ENCODE assay signal across 8 cellular contexts in the genomic region with DNA sequence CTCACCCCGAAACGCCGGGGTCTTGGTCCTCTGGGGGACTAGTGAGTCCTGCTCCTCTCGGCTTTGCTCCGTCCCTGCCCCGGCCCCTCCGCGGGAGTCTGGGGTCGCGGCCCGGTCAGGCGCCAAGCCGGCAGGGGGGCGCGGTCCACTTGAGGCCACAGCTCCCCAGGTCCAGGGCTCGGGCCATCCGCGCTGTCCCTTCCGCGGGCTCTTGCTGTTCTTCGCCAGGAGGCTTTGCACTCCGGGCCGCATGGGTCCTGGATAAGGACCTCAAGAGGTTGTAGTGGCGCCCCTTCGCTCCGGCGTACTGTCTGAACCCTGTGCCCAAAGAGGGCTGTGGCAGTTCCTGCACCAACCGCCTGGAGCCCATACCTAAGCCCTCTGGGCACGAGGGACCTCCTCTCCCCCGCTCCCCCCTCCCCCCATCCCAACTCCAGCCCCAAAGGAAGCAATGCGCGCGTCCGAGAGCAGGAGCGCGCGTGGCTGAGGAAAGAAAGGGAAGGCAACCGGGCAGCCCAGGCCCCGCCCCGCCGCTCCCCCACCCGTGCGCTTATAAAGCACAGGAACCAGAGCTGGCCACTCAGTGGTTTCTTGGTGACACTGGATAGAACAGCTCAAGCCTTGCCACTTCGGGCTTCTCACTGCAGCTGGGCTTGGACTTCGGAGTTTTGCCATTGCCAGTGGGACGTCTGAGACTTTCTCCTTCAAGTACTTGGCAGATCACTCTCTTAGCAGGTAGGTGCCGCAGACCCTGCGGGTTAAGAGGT. TPM values are rescaled to one million over a fixed set of nuclear protein-coding genes. Genes with fewer than 3 reads are reported as not detected.
A peak's percentile ranks its signal among the peaks of the same experiment; 100 is the strongest.
DNase-seq lines count a peak whose midpoint lies in the region; ATAC-seq and TF ChIP-seq lines count a peak whose summit lies in the region.

TSS of gene ADM (plus strand) at position 579 of the 767 bp plus-strand sequence. CDS start 628 bp downstream, outside the sequence.

- H3K4me1 ChIP-seq in neural progenitor cell = peaks cover 38% of the 10 kb centered on the region

- H3K27ac ChIP-seq in neural progenitor cell = no peak within 1 kb of the TSS

- H2AFZ ChIP-seq in neural progenitor cell (replicated peaks) = no peak within 1 kb of the TSS

- peak in 13 of 14 donors; percentile 39 to 83 (median 66) for DNase-seq in C1 segment of cervical spinal cord (lab: John Stamatoyannopoulos, UW)
- peak; percentile 74 for DNase-seq in NCI-H82 (lab: John Stamatoyannopoulos, UW)
- no peak for DNase-seq in glomerular endothelial cell (ENCODE audit: extremely low read depth, low read depth, low spot score)
- peak; percentile 86 for DNase-seq in neural progenitor cell (ENCODE audit: low spot score)

- H4K20me1 ChIP-seq in neural progenitor cell (ENCODE audit: low read depth) = peaks cover 29% of the 10 kb centered on the region

- no peak within 1 kb of the TSS for H3K9ac ChIP-seq in neural progenitor cell

- peak within 1 kb of the TSS; percentile 70 for H3K27ac Mint-ChIP-seq in activated naive CD4-positive, alpha-beta T cell treated with anti-CD3 and anti-CD28 coated beads, Interleukin-2, amount 50 U/mL, for 24 hours
- H3K27ac Mint-ChIP-seq in neural progenitor cell = peak within 1 kb of the TSS; percentile 92

- peaks cover 49% of the 10 kb centered on the region for H3K4me1 Mint-ChIP-seq in activated naive CD4-positive, alpha-beta T cell treated with anti-CD3 and anti-CD28 coated beads, Interleukin-2, amount 50 U/mL, for 24 hours
- H3K4me1 Mint-ChIP-seq in neural progenitor cell = peaks cover 36% of the 10 kb centered on the region

- no peaks in the 10 kb centered on the region for H3K79me2 ChIP-seq in neural progenitor cell (ENCODE audit: low read depth)

- H3K36me3 Mint-ChIP-seq in activated naive CD4-positive, alpha-beta T cell treated with anti-CD3 and anti-CD28 coated beads, Interleukin-2, amount 50 U/mL, for 24 hours = no peaks in the 10 kb centered on the region
- no peaks in the 10 kb centered on the region for H3K36me3 Mint-ChIP-seq in neural progenitor cell

- peak within 1 kb of the TSS; percentile 98 for H3K4me3 Mint-ChIP-seq in activated naive CD4-positive, alpha-beta T cell treated with anti-CD3 and anti-CD28 coated beads, Interleukin-2, amount 50 U/mL, for 24 hours
- H3K4me3 Mint-ChIP-seq in neural progenitor cell = peak within 1 kb of the TSS; percentile 95

- H3F3A ChIP-seq in neural progenitor cell (ENCODE audit: low read depth) = peaks cover 42% of the 10 kb centered on the region

- TF ChIP-seq POLR2A in GM19099 (IDR thresholded peaks at IDR 0.05; ENCODE audit: extremely low read depth, insufficient read length, low read depth) = peak; percentile 37

- peaks cover 15% of the 10 kb centered on the region for H3K27me3 Mint-ChIP-seq in activated naive CD4-positive, alpha-beta T cell treated with anti-CD3 and anti-CD28 coated beads, Interleukin-2, amount 50 U/mL, for 24 hours
- peaks cover 30% of the 10 kb centered on the region for H3K27me3 Mint-ChIP-seq in neural progenitor cell (ENCODE audit: insufficient read depth, low read depth)

- H3K4me2 ChIP-seq in neural progenitor cell = peak within 1 kb of the TSS; percentile 80

- peaks cover 100% of the 10 kb centered on the region for H3K27me3 ChIP-seq in neural progenitor cell

- no peaks in the 10 kb centered on the region for H3K9me3 Mint-ChIP-seq in activated naive CD4-positive, alpha-beta T cell treated with anti-CD3 and anti-CD28 coated beads, Interleukin-2, amount 50 U/mL, for 24 hours
- H3K9me3 Mint-ChIP-seq in neural progenitor cell = no peaks in the 10 kb centered on the region

- no peak for ATAC-seq in GM21717 (IDR thresholded peaks at IDR 0.05; ENCODE audit: unreplicated experiment)
- ATAC-seq in HG02852 (IDR thresholded peaks at IDR 0.05; ENCODE audit: unreplicated experiment) = no peak

- no peaks in the 10 kb centered on the region for H3K36me3 ChIP-seq in neural progenitor cell

- H3K9me3 ChIP-seq in neural progenitor cell (ENCODE audit: low read depth) = no peaks in the 10 kb centered on the region

- TF ChIP-seq CTCF in neural progenitor cell (IDR thresholded peaks at IDR 0.05) = peak; percentile 69

- peak within 1 kb of the TSS; percentile 52 for H3K4me3 ChIP-seq in neural progenitor cell

RNA-seq across cellular contexts. Expression of gene ADM, which starts in this region (rescaled TPM):
- total RNA-seq in glomerular endothelial cell (87.0 and 170 TPM in 2 replicates), neural progenitor cell (ENCODE audit: low replicate concordance) (3.8 and 8.5 TPM in 2 replicates)
